ENCODE assay signal across 26 cellular contexts in the genomic region with DNA sequence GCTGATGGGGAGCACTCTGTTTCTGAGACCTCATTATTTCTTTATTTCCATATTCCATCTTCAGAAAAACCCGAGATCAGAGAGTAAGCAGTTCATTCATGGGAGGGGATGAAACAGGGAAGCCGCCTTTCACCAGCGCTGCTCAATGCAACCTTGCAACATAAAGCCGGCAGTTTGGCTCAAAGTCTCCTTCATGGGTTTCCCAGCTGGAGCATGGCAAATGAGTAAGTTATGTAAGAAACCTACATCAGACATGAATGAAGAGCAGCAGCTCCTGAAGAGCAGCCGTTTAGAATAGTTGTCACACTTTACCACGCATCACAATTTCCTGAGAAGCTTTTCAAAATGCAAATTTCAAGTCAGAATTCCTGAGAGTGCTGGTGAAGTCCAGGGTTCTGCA.
"Had no signal": no experiment of that assay in that cellular context is flagged by ENCODE, and none has a peak within 500 bp of the region (broad histone marks: within the 10 kb centered on the region; RNA-seq: fewer than 3 reads in every experiment).

No MANE protein-coding gene starts in this region.

- ATAC-seq: activated CD4-positive, alpha-beta T cell treated with anti-CD3 and anti-CD28 coated beads for 36 hours; activated T-helper 17 cell treated with anti-CD3 and anti-CD28 coated beads, Interleukin-2, amount 50 U/mL, for 72 hours had no signal

- H3K27me3 Mint-ChIP-seq: activated CD4-positive, alpha-beta memory T cell treated with anti-CD3 and anti-CD28 coated beads, Interleukin-2, amount 10 ng/mL, durations not matched to agents 7 days and 5 days; activated CD4-positive, alpha-beta T cell treated with anti-CD3 and anti-CD28 coated beads for 36 hours; activated naive CD8-positive, alpha-beta T cell; activated T-helper 17 cell treated with anti-CD3 and anti-CD28 coated beads, Interleukin-2, amount 50 U/mL, for 72 hours; central memory CD8-positive, alpha-beta T cell had no signal

- DNase-seq: activated CD4-positive, alpha-beta memory T cell treated with anti-CD3 and anti-CD28 coated beads, Interleukin-2, amount 10 ng/mL, durations not matched to agents 7 days and 5 days; activated CD4-positive, alpha-beta T cell treated with anti-CD3 and anti-CD28 coated beads for 36 hours; activated CD4-positive, alpha-beta T cell treated with anti-CD3 and anti-CD28 coated beads, Interleukin-2, amount 50 U/mL, for 1 hour; activated gamma-delta T cell; activated naive CD4-positive, alpha-beta T cell treated with anti-CD3 and anti-CD28 coated beads for 36 hours; activated T-cell treated with anti-CD3 and anti-CD28 coated beads for 4 hours; activated T-cell treated with anti-CD3 and anti-CD28 coated beads, Interleukin-2, amount 50 U/mL, for 48 hours; amygdala; KG1; NCI-H1092; NCI-H2029 treated with DMSO at 0.1 percent for 48 hours; NCI-H2227 treated with DMSO at 0.1 percent for 48 hours; NCI-H526; NCI-H774; Peyer's patch; Right ventricle myocardium superior; SJCRH30; SK-N-SH; T-helper 1 cell had no signal

- H3K9ac ChIP-seq: SK-N-SH had no signal

- H3K27me3 ChIP-seq: Peyer's patch, SJCRH30 had no signal

- H3K36me3 ChIP-seq: Peyer's patch, SJCRH30 had no signal

- H3K4me1 Mint-ChIP-seq: activated CD4-positive, alpha-beta memory T cell treated with anti-CD3 and anti-CD28 coated beads, Interleukin-2, amount 10 ng/mL, durations not matched to agents 7 days and 5 days; activated CD4-positive, alpha-beta T cell treated with anti-CD3 and anti-CD28 coated beads for 36 hours; activated T-helper 17 cell treated with anti-CD3 and anti-CD28 coated beads, Interleukin-2, amount 50 U/mL, for 72 hours; central memory CD8-positive, alpha-beta T cell had no signal

- H3K27ac Mint-ChIP-seq: activated CD4-positive, alpha-beta memory T cell treated with anti-CD3 and anti-CD28 coated beads, Interleukin-2, amount 10 ng/mL, durations not matched to agents 7 days and 5 days; activated CD4-positive, alpha-beta T cell treated with anti-CD3 and anti-CD28 coated beads for 36 hours; activated naive CD4-positive, alpha-beta T cell treated with anti-CD3 and anti-CD28 coated beads for 36 hours; activated naive CD8-positive, alpha-beta T cell; activated T-helper 17 cell treated with anti-CD3 and anti-CD28 coated beads, Interleukin-2, amount 50 U/mL, for 72 hours; brain had no signal

- H3K4me3 ChIP-seq: Peyer's patch, SJCRH30 had no signal

- H3K4me1 ChIP-seq: Peyer's patch, SJCRH30 had no signal

- H3K27ac ChIP-seq: Peyer's patch, RWPE1, SJCRH30, VCaP had no signal

- FAIRE-seq: astrocyte had no signal

- H3K4me3 Mint-ChIP-seq: activated CD4-positive, alpha-beta memory T cell treated with anti-CD3 and anti-CD28 coated beads, Interleukin-2, amount 10 ng/mL, durations not matched to agents 7 days and 5 days; activated CD4-positive, alpha-beta T cell treated with anti-CD3 and anti-CD28 coated beads for 36 hours; activated naive CD4-positive, alpha-beta T cell treated with anti-CD3 and anti-CD28 coated beads for 36 hours; activated naive CD8-positive, alpha-beta T cell; activated T-helper 17 cell treated with anti-CD3 and anti-CD28 coated beads, Interleukin-2, amount 50 U/mL, for 72 hours; brain; central memory CD8-positive, alpha-beta T cell had no signal

- H3K4me2 ChIP-seq: SK-N-SH had no signal

- H3K9me3 ChIP-seq: Peyer's patch, SJCRH30, SK-N-SH had no signal

- H3K36me3 Mint-ChIP-seq: activated naive CD8-positive, alpha-beta T cell; brain had no signal
